Comparison of ENCODE assay signal across 8 cellular contexts in the genomic region with DNA sequence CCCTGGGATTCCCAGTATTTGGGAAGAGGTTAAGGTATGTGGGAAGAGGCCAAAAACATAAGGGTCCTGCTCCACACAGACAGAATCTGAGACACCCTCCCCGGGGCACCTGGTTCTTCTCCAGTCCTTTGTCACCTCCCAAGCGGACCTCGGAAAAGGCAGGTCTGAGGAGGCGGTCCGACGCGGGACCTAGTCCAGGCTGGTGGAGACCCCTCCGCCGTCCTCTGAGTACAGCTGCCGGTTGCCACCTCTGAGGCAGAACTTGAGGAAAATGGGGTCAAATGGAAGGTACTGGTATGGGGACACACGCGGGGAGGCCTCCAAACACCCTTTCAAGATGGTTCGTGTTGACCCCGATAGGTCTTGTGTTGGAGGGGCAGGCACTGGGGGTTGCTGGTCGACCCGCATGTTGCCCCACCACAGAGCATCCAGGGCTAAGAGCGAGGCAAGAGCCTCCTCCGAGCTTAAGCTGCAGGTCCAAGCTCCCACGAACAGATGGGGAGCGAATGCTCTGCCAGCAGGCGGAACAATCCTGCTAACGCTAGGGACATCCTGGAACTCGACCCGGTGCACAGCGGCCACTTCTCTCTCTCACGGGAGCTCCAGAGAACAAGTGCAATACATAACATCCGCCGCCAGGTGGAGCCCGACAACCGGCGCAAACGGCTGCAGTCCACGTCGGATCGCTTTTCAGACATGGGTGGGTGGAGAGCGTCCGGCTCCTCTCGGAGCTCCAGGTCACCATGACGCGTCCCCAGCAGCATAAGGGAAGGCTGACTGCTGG.
A peak's percentile ranks its signal among the peaks of the same experiment; 100 is the strongest.
DNase-seq lines count a peak whose midpoint lies in the region; ATAC-seq, FAIRE-seq and TF ChIP-seq lines count a peak whose summit lies in the region.
"Not testable (repeated sequence)": the region's sequence is repeated elsewhere in the genome, so short reads cannot be mapped to it uniquely, and the experiment has no call there.

No MANE protein-coding gene starts in this region.

- H3K27me3 Mint-ChIP-seq in chondrocyte (ENCODE audit: low read depth), result peaks cover 13% of the 10 kb centered on the region

- not testable (repeated sequence) for H3K9me3 ChIP-seq in A549; HUES6 (ENCODE audit: control insufficient read depth, insufficient read depth, low read depth, low read length); small intestine (ENCODE audit: control insufficient read depth, low read depth)

- not testable (repeated sequence) for H3K27ac Mint-ChIP-seq in chondrocyte (ENCODE audit: unreplicated experiment)

- H3K9ac ChIP-seq in HUES6 (ENCODE audit: low read length), result not testable (repeated sequence)

- H3K4me1 ChIP-seq in A549; HUES6 (ENCODE audit: control insufficient read depth, insufficient read depth, low read length); small intestine (ENCODE audit: control insufficient read depth in 2 of 2, insufficient read depth in 1 of 2, low read depth in 1 of 2, low read length in 1 of 2): not testable (repeated sequence)

- POLR2A ChIA-PET in A549 (lab: Yijun Ruan, JAX), result not testable (repeated sequence)

- CTCF ChIA-PET in A549 (lab: Yijun Ruan, JAX), result interaction anchor here (0.7 to 1.1 kb wide), 3 partner anchors 30 to 516 kb away, joined by 3 read pairs; no protein-coding TSS in a partner anchor

- whole genome bisulfite sequencing in A549 (ENCODE audit: missing lambda C conversion rate), result 31% methylated on average over 21 of the region's 40 CpGs
- WGBS in small intestine, 3 donors, result 39 to 46% (median 42%) methylated on average over 35 to 40 of the region's 40 CpGs

- H3K4me3 ChIP-seq in A549 (peak overlapping the region; percentile 40; the same call in 2 of the 3 replicates), HUES6 (ENCODE audit: low read depth, low read length) (peak overlapping the region; percentile 17)
- H3K4me3 ChIP-seq in small intestine (ENCODE audit: low read depth in 1 of 2, low read length in 2 of 2), result not testable (repeated sequence)

- peak; percentile 88 to 99 for ATAC-seq in A549

- not testable (repeated sequence) for TF ChIP-seq EP300 in A549 (IDR thresholded peaks at IDR 0.05)

- peak overlapping the region; percentile 40 for H3K4me3 Mint-ChIP-seq in chondrocyte (ENCODE audit: unreplicated experiment)

- not testable (repeated sequence) for H3K27me3 ChIP-seq in HUES6 (ENCODE audit: control insufficient read depth, insufficient read depth, low read length); small intestine (ENCODE audit: control insufficient read depth in 2 of 2, insufficient read depth in 2 of 2, low read length in 2 of 2)

- peak; percentile 77 to 81 for TF ChIP-seq RAD21 in A549 (conservative IDR thresholded peaks at IDR 0.05 in 1 of 2, IDR thresholded peaks at IDR 0.05 in 1 of 2)

- not testable (repeated sequence) for H3K36me3 ChIP-seq in HUES6 (ENCODE audit: control insufficient read depth, insufficient read depth, low read length); small intestine (ENCODE audit: control insufficient read depth in 2 of 2, insufficient read depth in 2 of 2, low read length in 2 of 2)

- peak; percentile 67 for TF ChIP-seq CTCF in A549 (IDR thresholded peaks at IDR 0.05)
- peak; percentile 83 for TF ChIP-seq CTCF in chondrocyte (IDR thresholded peaks at IDR 0.05)

- not testable (repeated sequence) for H3K4me1 Mint-ChIP-seq in chondrocyte (ENCODE audit: low read depth)

- peak overlapping the region; percentile 88 for H3K4me2 ChIP-seq in A549

- TF ChIP-seq POLR2A in A549 (IDR thresholded peaks at IDR 0.05; ENCODE audit: low read length), result not testable (repeated sequence)

- DNase-seq in A549 (ENCODE audit: low read depth in 1 of 2, low spot score in 1 of 2), result peak; percentile 55 to 85
- peak; percentile 45 for DNase-seq in GM18507 (ENCODE audit: extremely low spot score, insufficient read length, low read depth)
- peak; percentile 56 for DNase-seq in NCI-H774 (lab: John Stamatoyannopoulos, UW)
- DNase-seq in activated CD4-positive, alpha-beta T cell treated with anti-CD3 and anti-CD28 coated beads, Interleukin-2, amount 50 U/mL, for 24 hours (ENCODE audit: low read depth in 1 of 2, low spot score in 1 of 2), result peak; percentile 31 to 43
- DNase-seq in chondrocyte (ENCODE audit: low spot score), result not testable (repeated sequence)
- peak; percentile 76 for DNase-seq in inferior parietal cortex (ENCODE audit: extremely low spot score)
- peak; percentile 52 for DNase-seq in small intestine

- 0 out of 6 replicates have a peak overlapping the region, but pooled peaks of 1 of the 2 experiments have one; percentile 64 for H3K27ac ChIP-seq in A549
- H3K27ac ChIP-seq in HUES6 (ENCODE audit: low read depth, low read length); small intestine (ENCODE audit: low read depth in 1 of 2, low read length in 1 of 2): not testable (repeated sequence)

- not testable (repeated sequence) for FAIRE-seq in A549 (lab: Jason Lieb, UNC); GM18507 (lab: Jason Lieb, UNC); small intestine (lab: Jason Lieb, UNC)

- H3K36me3 Mint-ChIP-seq in chondrocyte (ENCODE audit: low read depth), result not testable (repeated sequence)

- not testable (repeated sequence) for H3K9me3 Mint-ChIP-seq in chondrocyte (ENCODE audit: low read depth)

TF ChIP-seq in A549, 52 proteins besides CTCF, POLR2A, EP300 and RAD21:
- peak; percentile 80 for TF ChIP-seq SMC3 (IDR thresholded peaks at IDR 0.05)
- peak; percentile 26; the same call in 1 of the 2 replicates for TF ChIP-seq MAX (IDR thresholded peaks at IDR 0.05)
TF ChIP-seq in A549: peak in this region for 2; not testable (repeated sequence) for 50.
